ENCODE assay signal across 7 cellular contexts in genomic region chr15:71443538-71443937, GRCh38.
DNase-seq lines count a peak whose midpoint lies in the region; FAIRE-seq and TF ChIP-seq lines count a peak whose summit lies in the region.

No MANE protein-coding gene starts in this region.

- intact Hi-C loops in dorsolateral prefrontal cortex (cut with DNase I) = loop anchor here (5.0 to 10.0 kb wide), 6 partner anchors 211 to 711 kb away; partner anchors contain the start of genes LRRC49 (in 2 of the 2) and THAP10 (in 2 of the 2)

- TF ChIP-seq CTCF in dorsolateral prefrontal cortex (IDR thresholded peaks at IDR 0.05 in 54 of 56, conservative IDR thresholded peaks at IDR 0.05 in 2 of 56; ENCODE audit: low read depth in 1 of 56, partially characterized antibody in 56 of 56) = peak; percentile 71 to 91 (median 82)

- H3K4me3 ChIP-seq in dorsolateral prefrontal cortex = no peak overlapping the region

- H3K27me3 ChIP-seq in dorsolateral prefrontal cortex = no peaks in the 10 kb centered on the region

- no peak for FAIRE-seq in urothelium cell line (lab: Jason Lieb, UNC)
- FAIRE-seq in GM19239 (lab: Jason Lieb, UNC) = no peak

- DNase-seq in GM03348 (ENCODE audit: low spot score) = peak; percentile 62
- DNase-seq in M059J (ENCODE audit: low read depth) = peak; percentile 45
- peak; percentile 18 for DNase-seq in UCSD-AML1 (lab: John Stamatoyannopoulos, UW; ENCODE audit: unreplicated experiment)
- peak in 9 of 10 donors; percentile 30 to 67 (median 50) for DNase-seq in dorsolateral prefrontal cortex
- peak; percentile 50 for DNase-seq in mucosa of gallbladder (ENCODE audit: low spot score)
- peak; percentile 36 for DNase-seq in urothelium cell line (ENCODE audit: low spot score)
- DNase-seq in GM19239 (ENCODE audit: insufficient read length, low spot score) = no peak

- H3K27ac ChIP-seq in dorsolateral prefrontal cortex = no peak overlapping the region
